10 cellular contexts compared by ENCODE assay signal in the genomic region with DNA sequence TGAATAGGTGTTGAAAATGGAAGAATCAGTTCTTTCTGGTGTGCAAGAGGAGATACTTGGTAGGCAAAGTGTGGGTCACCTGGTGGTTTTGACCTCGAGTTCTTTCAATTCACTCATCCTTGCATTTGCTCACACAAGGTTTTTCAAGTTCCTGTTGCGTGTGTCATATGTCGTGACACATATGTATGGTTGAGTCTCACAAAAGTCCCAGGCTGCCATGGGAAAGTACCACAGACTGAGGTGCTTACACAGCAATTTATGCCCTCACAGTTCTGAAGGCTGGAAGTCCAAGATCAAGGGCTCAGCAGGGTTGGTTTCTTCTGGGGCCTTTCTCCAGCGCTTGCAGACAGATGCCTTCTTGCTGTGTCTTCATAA.
DNase-seq lines count a peak whose midpoint lies in the region; ATAC-seq and TF ChIP-seq lines count a peak whose summit lies in the region.
"Had no signal": no experiment of that assay in that cellular context is flagged by ENCODE, and none has a peak within 500 bp of the region (broad histone marks: within the 10 kb centered on the region; RNA-seq: fewer than 3 reads in every experiment).

No MANE protein-coding gene starts in this region.

- peak overlapping the region; percentile 96 for H3K27ac Mint-ChIP-seq in activated T-cell treated with anti-CD3 and anti-CD28 coated beads, Interleukin-2, amount 50 U/mL, for 72 hours

- H3K4me3 ChIP-seq in prostate gland, result no peak overlapping the region
- no peak overlapping the region for H3K4me3 ChIP-seq in coronary artery
- no peak overlapping the region for H3K4me3 ChIP-seq in heart left ventricle

- peaks cover 5 to 6% of the 10 kb centered on the region in 2 donors for H3K9me3 Mint-ChIP-seq in activated T-cell treated with anti-CD3 and anti-CD28 coated beads, Interleukin-2, amount 50 U/mL, for 72 hours

- H3K4me1 ChIP-seq in prostate gland (replicated peaks) (no peaks in the 10 kb centered on the region), heart left ventricle (peaks cover 4 to 69% (median 38%) of the 10 kb centered on the region in 12 donors)

- 95% methylated on average over 4 of the region's 4 CpGs for WGBS in prostate gland
- 87 to 98% (median 96%) methylated on average over 4 of the region's 4 CpGs for WGBS in heart left ventricle, 4 donors

- H3K36me3 Mint-ChIP-seq in activated T-cell treated with anti-CD3 and anti-CD28 coated beads, Interleukin-2, amount 50 U/mL, for 72 hours (ENCODE audit: insufficient read depth in 2 of 2), result peaks cover 16 to 36% of the 10 kb centered on the region in 2 donors

- no peaks in the 10 kb centered on the region for H3K9me3 ChIP-seq in prostate gland
- H3K9me3 ChIP-seq in heart left ventricle, result no peaks in the 10 kb centered on the region

- H3K27me3 ChIP-seq in prostate gland (replicated peaks; ENCODE audit: insufficient read depth) (no peaks in the 10 kb centered on the region), heart left ventricle (no peaks in the 10 kb centered on the region)

- no peak for DNase-seq in activated CD4-positive, CD25-positive, alpha-beta regulatory T cell treated with anti-CD3 and anti-CD28 coated beads, Interleukin-2, amount 50 U/mL, for 72 hours
- peak; percentile 53 to 72 for DNase-seq in activated T-cell treated with anti-CD3 and anti-CD28 coated beads, Interleukin-2, amount 50 U/mL, for 72 hours
- peak; percentile 38 to 60 for DNase-seq in stimulated activated CD4-positive, alpha-beta T cell treated with anti-CD3 and anti-CD28 coated beads, Interleukin-2, amount 100 ng/mL, for 24 hours
- no peak for DNase-seq in prostate gland (ENCODE audit: low spot score)
- DNase-seq in coronary artery (ENCODE audit: low spot score), result no peak
- DNase-seq in heart left ventricle, result no peak
- DNase-seq: 8988T, midbrain had no signal

- ATAC-seq in activated CD4-positive, CD25-positive, alpha-beta regulatory T cell treated with anti-CD3 and anti-CD28 coated beads, Interleukin-2, amount 50 U/mL, for 24 hours, result peak; percentile 86 to 87
- peak; percentile 47 for ATAC-seq in HG02852 (IDR thresholded peaks at IDR 0.05; ENCODE audit: unreplicated experiment)
- peak; percentile 90 for ATAC-seq in activated T-cell treated with anti-CD3 and anti-CD28 coated beads, Interleukin-2, amount 50 U/mL, for 72 hours (replicated peaks in 1 of 2)
- ATAC-seq in heart left ventricle, result no peak

- no peaks in the 10 kb centered on the region for H3K27me3 Mint-ChIP-seq in activated T-cell treated with anti-CD3 and anti-CD28 coated beads, Interleukin-2, amount 50 U/mL, for 72 hours (ENCODE audit: low read depth)

- H3K4me1 Mint-ChIP-seq in activated T-cell treated with anti-CD3 and anti-CD28 coated beads, Interleukin-2, amount 50 U/mL, for 72 hours (ENCODE audit: low read depth), result peaks cover 98% of the 10 kb centered on the region

- peak overlapping the region; percentile 70 to 84 for H3K4me3 Mint-ChIP-seq in activated T-cell treated with anti-CD3 and anti-CD28 coated beads, Interleukin-2, amount 50 U/mL, for 72 hours

- intact Hi-C loops in prostate gland (cut with DNase I), result no loop called here
- intact Hi-C loops in heart left ventricle (cut with DNase I), result loop anchor here in 1 of 10 donors (10.0 kb wide), 1 partner anchor 64 kb away; the partner anchor contains the start of gene NCK2

- H3K27ac ChIP-seq in prostate gland (no peak overlapping the region), coronary artery (no peak overlapping the region), heart left ventricle (no peak overlapping the region)

- TF ChIP-seq POLR2A in prostate gland (IDR thresholded peaks at IDR 0.05) (no peak), heart left ventricle (IDR thresholded peaks at IDR 0.05) (no peak)

- no peaks in the 10 kb centered on the region for H3K36me3 ChIP-seq in prostate gland
- no peaks in the 10 kb centered on the region for H3K36me3 ChIP-seq in heart left ventricle

- TF ChIP-seq CTCF in prostate gland (IDR thresholded peaks at IDR 0.05), result no peak
- no peak for TF ChIP-seq CTCF in coronary artery (IDR thresholded peaks at IDR 0.05)
- TF ChIP-seq CTCF in heart left ventricle (IDR thresholded peaks at IDR 0.05), result no peak

Comparison
In these comparisons a context has a peak if more than half of its experiments do, and no peak if none do; other contexts are left out.
1. ATAC-seq: peak in activated CD4-positive, CD25-positive, alpha-beta regulatory T cell treated with anti-CD3 and anti-CD28 coated beads, Interleukin-2, amount 50 U/mL, for 24 hours (2 of 2), HG02852 (single experiment) and activated T-cell treated with anti-CD3 and anti-CD28 coated beads, Interleukin-2, amount 50 U/mL, for 72 hours (2 of 2); none in heart left ventricle (0 of 4).
2. DNase-seq: peak in activated T-cell treated with anti-CD3 and anti-CD28 coated beads, Interleukin-2, amount 50 U/mL, for 72 hours (2 of 2) and stimulated activated CD4-positive, alpha-beta T cell treated with anti-CD3 and anti-CD28 coated beads, Interleukin-2, amount 100 ng/mL, for 24 hours (2 of 2); none in activated CD4-positive, CD25-positive, alpha-beta regulatory T cell treated with anti-CD3 and anti-CD28 coated beads, Interleukin-2, amount 50 U/mL, for 72 hours (single experiment), prostate gland (single experiment), coronary artery (single experiment) and heart left ventricle (0 of 5).